25 cellular contexts compared by ENCODE assay signal in genomic region chr14:36365766-36366165, GRCh38.
"Had no signal": no experiment of that assay in that cellular context is flagged by ENCODE, and none has a peak within 500 bp of the region (broad histone marks: within the 10 kb centered on the region; RNA-seq: fewer than 3 reads in every experiment).

No MANE protein-coding gene starts in this region.

- FAIRE-seq: colon, islet of Langerhans, pancreas, small intestine had no signal

- H3K9me3 ChIP-seq: pancreas, right lobe of liver, suprapubic skin had no signal

- H3K36me3 ChIP-seq: brain microvascular endothelial cell, pancreas, right lobe of liver, suprapubic skin had no signal

- H3K27ac ChIP-seq: brain microvascular endothelial cell, epithelial cell of prostate, foreskin keratinocyte, pancreas, right lobe of liver, suprapubic skin had no signal

- H3K27me3 ChIP-seq: brain microvascular endothelial cell, pancreas, right lobe of liver, suprapubic skin had no signal

- ATAC-seq: activated CD8-positive, alpha-beta T cell treated with anti-CD3 and anti-CD28 coated beads, Interleukin-2, amount 10 ng/mL, durations not matched to agents 7 days and 5 days; activated T-cell treated with anti-CD3 and anti-CD28 coated beads, Interleukin-2, amount 50 U/mL, for 4 hours; foreskin keratinocyte; natural killer cell; pancreas; right lobe of liver; stimulated activated naive CD8-positive, alpha-beta T cell treated with anti-CD3 and anti-CD28 coated beads, Interleukin-15, amount 100 ng/mL, for 72 hours had no signal

- H3K4me3 ChIP-seq: lung, pancreas, right lobe of liver, suprapubic skin had no signal

- H3K4me1 ChIP-seq: foreskin keratinocyte, pancreas, right lobe of liver had no signal

- DNase-seq: activated B cell treated with CpG ODN at 0.5 μM for 24 hours; activated CD4-positive, alpha-beta T cell treated with anti-CD3 and anti-CD28 coated beads, Interleukin-2, amount 10 ng/mL, durations not matched to agents 7 days and 5 days; activated CD8-positive, alpha-beta memory T cell treated with anti-CD3 and anti-CD28 coated beads, Interleukin-2, amount 50 U/mL, for 4 hours; activated CD8-positive, alpha-beta T cell treated with anti-CD3 and anti-CD28 coated beads, Interleukin-2, amount 10 ng/mL, durations not matched to agents 7 days and 5 days; activated naive CD4-positive, alpha-beta T cell treated with anti-CD3 and anti-CD28 coated beads, Interleukin-2, amount 10 ng/mL, durations not matched to agents 7 days and 5 days; activated T-cell treated with anti-CD3 and anti-CD28 coated beads, Interleukin-2, amount 50 U/mL, for 4 hours; aorta; brain microvascular endothelial cell; central memory CD4-positive, alpha-beta T cell; endodermal cell; foreskin keratinocyte; hippocampal formation; natural killer cell; pancreas; right lobe of liver; small intestine; stimulated activated CD4-positive, alpha-beta T cell treated with anti-CD3 and anti-CD28 coated beads, Interleukin-4, amount 100 ng/mL, for 1 hour; stimulated activated naive CD8-positive, alpha-beta T cell treated with anti-CD3 and anti-CD28 coated beads, Interleukin-15, amount 100 ng/mL, for 72 hours; T-helper 9 cell; trophoblast cell had no signal
